Comparison of ENCODE assay signal across 20 cellular contexts in genomic region chr13:32666990-32667571, GRCh38.
"Had no signal": no experiment of that assay in that cellular context is flagged by ENCODE, and none has a peak within 500 bp of the region (broad histone marks: within the 10 kb centered on the region; RNA-seq: fewer than 3 reads in every experiment).

No MANE protein-coding gene starts in this region.

- H3K27ac Mint-ChIP-seq: activated CD4-positive, alpha-beta T cell treated with anti-CD3 and anti-CD28 coated beads, Interleukin-2, amount 10 ng/mL, durations not matched to agents 7 days and 5 days; activated CD8-positive, alpha-beta T cell treated with anti-CD3 and anti-CD28 coated beads, Interleukin-2, amount 10 ng/mL, durations not matched to agents 7 days and 5 days; nephron had no signal

- H3K4me3 Mint-ChIP-seq: activated CD4-positive, alpha-beta T cell treated with anti-CD3 and anti-CD28 coated beads, Interleukin-2, amount 10 ng/mL, durations not matched to agents 7 days and 5 days; activated CD8-positive, alpha-beta T cell treated with anti-CD3 and anti-CD28 coated beads, Interleukin-2, amount 10 ng/mL, durations not matched to agents 7 days and 5 days; nephron had no signal

- ATAC-seq: activated CD4-positive, CD25-positive, alpha-beta regulatory T cell treated with anti-CD3 and anti-CD28 coated beads, Interleukin-2, amount 50 U/mL, for 24 hours; activated CD8-positive, alpha-beta T cell treated with anti-CD3 and anti-CD28 coated beads, Interleukin-2, amount 10 ng/mL, durations not matched to agents 7 days and 5 days; gastroesophageal sphincter; heart left ventricle; upper lobe of right lung had no signal

- H3K27me3 Mint-ChIP-seq: activated CD4-positive, alpha-beta T cell treated with anti-CD3 and anti-CD28 coated beads, Interleukin-2, amount 10 ng/mL, durations not matched to agents 7 days and 5 days had no signal

- DNase-seq: activated CD4-positive, alpha-beta T cell treated with anti-CD3 and anti-CD28 coated beads, Interleukin-2, amount 10 ng/mL, durations not matched to agents 7 days and 5 days; activated CD8-positive, alpha-beta T cell treated with anti-CD3 and anti-CD28 coated beads, Interleukin-2, amount 10 ng/mL, durations not matched to agents 7 days and 5 days; activated effector memory CD4-positive, alpha-beta T cell treated with anti-CD3 and anti-CD28 coated beads, Interleukin-2, amount 50 U/mL, for 16 hours; activated naive CD4-positive, alpha-beta T cell treated with anti-CD3 and anti-CD28 coated beads, Interleukin-2, amount 50 U/mL, for 16 hours; activated T-cell treated with anti-CD3 and anti-CD28 coated beads, Interleukin-2, amount 50 U/mL, for 48 hours; effector CD4-positive, alpha-beta T cell; heart left ventricle; kidney glomerular epithelial cell; mesendoderm; occipital lobe; posterior cingulate gyrus; T1000; testis; upper lobe of right lung had no signal

- H3K4me1 ChIP-seq: ascending aorta, esophagus muscularis mucosa, gastroesophageal sphincter, heart left ventricle, right atrium auricular region, testis, upper lobe of right lung had no signal

- H3K27me3 ChIP-seq: ascending aorta, esophagus muscularis mucosa, gastroesophageal sphincter, heart left ventricle, right atrium auricular region, testis, upper lobe of right lung had no signal

- H3K4me1 Mint-ChIP-seq: nephron had no signal

- H3K27ac ChIP-seq: ascending aorta, esophagus muscularis mucosa, gastroesophageal sphincter, heart left ventricle, right atrium auricular region, testis, upper lobe of right lung had no signal

- H3K4me3 ChIP-seq: ascending aorta, esophagus muscularis mucosa, gastroesophageal sphincter, heart left ventricle, right atrium auricular region, testis, upper lobe of right lung had no signal

- H3K36me3 ChIP-seq: ascending aorta, right atrium auricular region had no signal

- H3K9me3 Mint-ChIP-seq: activated CD4-positive, alpha-beta T cell treated with anti-CD3 and anti-CD28 coated beads, Interleukin-2, amount 10 ng/mL, durations not matched to agents 7 days and 5 days; nephron had no signal

- H3K9me3 ChIP-seq: ascending aorta, esophagus muscularis mucosa, gastroesophageal sphincter, heart left ventricle, right atrium auricular region, testis, upper lobe of right lung had no signal
